10 cellular contexts compared by ENCODE assay signal in genomic region chr17:7586673-7587419, GRCh38. TPM values are rescaled to one million over a fixed set of nuclear protein-coding genes. Genes with fewer than 3 reads are reported as not detected.
A peak's percentile ranks its signal among the peaks of the same experiment; 100 is the strongest.
DNase-seq lines count a peak whose midpoint lies in the region; ATAC-seq and TF ChIP-seq lines count a peak whose summit lies in the region.
"Had no signal": no experiment of that assay in that cellular context is flagged by ENCODE, and none has a peak within 500 bp of the region (broad histone marks: within the 10 kb centered on the region; RNA-seq: fewer than 3 reads in every experiment).

No MANE protein-coding gene starts in this region.

- peaks cover 9% of the 10 kb centered on the region for H3K36me3 ChIP-seq in CD8-positive, alpha-beta memory T cell (ENCODE audit: insufficient read depth, low read length)
- H3K36me3 ChIP-seq in adipocyte (ENCODE audit: control insufficient read depth, insufficient read depth, low read length, severe bottlenecking) (peaks cover 8% of the 10 kb centered on the region), right lobe of liver (peaks cover 0 to 16% (median 0%) of the 10 kb centered on the region in 4 donors)

- no peak overlapping the region for H3K4me3 ChIP-seq in CD8-positive, alpha-beta memory T cell (ENCODE audit: low read length)
- H3K4me3 ChIP-seq in adipocyte (ENCODE audit: low read length): no peak overlapping the region
- H3K4me3 ChIP-seq in right lobe of liver: no peak overlapping the region

- peak overlapping the region; percentile 11 for H3K9ac ChIP-seq in adipocyte (ENCODE audit: low read length)

- CTCF ChIA-PET in CD8-positive, alpha-beta memory T cell (lab: Charles Lee): interaction anchor here (1.2 kb wide), 1 partner anchor 101 kb away, joined by 3 read pairs; no protein-coding TSS in a partner anchor

- no peak overlapping the region for H3K27ac ChIP-seq in CD8-positive, alpha-beta memory T cell (ENCODE audit: low read depth, low read length)
- H3K27ac ChIP-seq in right lobe of liver: no peak overlapping the region

- H3K9me3 Mint-ChIP-seq in CD8-positive, alpha-beta memory T cell: no peaks in the 10 kb centered on the region

- ATAC-seq in right lobe of liver (peak in 1 of 4 donors; percentile 1), HG03378 (IDR thresholded peaks at IDR 0.05; ENCODE audit: unreplicated experiment) (no peak), GM21367 (IDR thresholded peaks at IDR 0.05; ENCODE audit: unreplicated experiment) (no peak)

- intact Hi-C loops in right lobe of liver (cut with DNase I): no loop called here

- peak overlapping the region in 5 of 8 donors; percentile 23 to 66 (median 54) for H3K27ac Mint-ChIP-seq in CD8-positive, alpha-beta memory T cell

- POLR2A ChIA-PET in CD8-positive, alpha-beta memory T cell (lab: Charles Lee): no interaction called here

- DNase-seq in CD8-positive, alpha-beta memory T cell: no peak
- DNase-seq in HT-29 (ENCODE audit: low spot score) (peak; percentile 69), adipocyte (ENCODE audit: low read depth) (no peak), right lobe of liver (no peak), NCI-H1105 (lab: John Stamatoyannopoulos, UW) (no peak), kidney glomerular epithelial cell (lab: John Stamatoyannopoulos, UW) (no peak)
- DNase-seq: activated CD4-positive, alpha-beta T cell treated with anti-CD3 and anti-CD28 coated beads for 1 hour; stimulated activated CD4-positive, alpha-beta T cell treated with anti-CD3 and anti-CD28 coated beads, Interleukin-2, amount 100 ng/mL, for 24 hours had no signal

- TF ChIP-seq CTCF in right lobe of liver (IDR thresholded peaks at IDR 0.05): peak in 3 of 4 donors; percentile 21 to 32 (median 23)

- H3K36me3 Mint-ChIP-seq in CD8-positive, alpha-beta memory T cell: peaks cover 0 to 41% (median 3%) of the 10 kb centered on the region in 3 donors

- peaks cover 23% of the 10 kb centered on the region for H3K4me1 ChIP-seq in CD8-positive, alpha-beta memory T cell (ENCODE audit: insufficient read depth, low read length)
- peaks cover 64% of the 10 kb centered on the region for H3K4me1 ChIP-seq in adipocyte (ENCODE audit: control insufficient read depth, insufficient read depth, low read length)
- H3K4me1 ChIP-seq in right lobe of liver: peaks cover 0 to 20% (median 9%) of the 10 kb centered on the region in 4 donors

- TF ChIP-seq POLR2A in right lobe of liver (IDR thresholded peaks at IDR 0.05): no peak

- H3K27me3 ChIP-seq in CD8-positive, alpha-beta memory T cell (ENCODE audit: insufficient read depth, low read length, poor library complexity, severe bottlenecking): no peaks in the 10 kb centered on the region
- H3K27me3 ChIP-seq in adipocyte (replicated peaks; ENCODE audit: control insufficient read depth, insufficient read depth, low read length) (no peaks in the 10 kb centered on the region), right lobe of liver (no peaks in the 10 kb centered on the region)

- peaks cover 26 to 33% (median 31%) of the 10 kb centered on the region in 3 donors for H3K4me1 Mint-ChIP-seq in CD8-positive, alpha-beta memory T cell

- H3K27me3 Mint-ChIP-seq in CD8-positive, alpha-beta memory T cell: no peaks in the 10 kb centered on the region

- 55% methylated on average over 7 of the region's 9 CpGs for WGBS in right lobe of liver (ENCODE audit: insufficient coverage, low coverage, low lambda C conversion rate, missing lambda C conversion rate)

- H3K4me3 Mint-ChIP-seq in CD8-positive, alpha-beta memory T cell: peak overlapping the region in 1 of 7 donors; percentile 71

- H3K9me3 ChIP-seq in CD8-positive, alpha-beta memory T cell (ENCODE audit: low read length): no peaks in the 10 kb centered on the region
- no peaks in the 10 kb centered on the region for H3K9me3 ChIP-seq in adipocyte (ENCODE audit: control insufficient read depth, low read length)
- no peaks in the 10 kb centered on the region for H3K9me3 ChIP-seq in right lobe of liver

RNA-seq across cellular contexts. Expression of gene SOX15, which starts 3.0 kb away (rescaled TPM):
- under 1 TPM; 0.29 to 0.31 TPM for total RNA-seq in CD8-positive, alpha-beta memory T cell
- polyA plus RNA-seq in CD8-positive, alpha-beta memory T cell: not detected
- total RNA-seq in HT-29 (2014; rRNA removed; shearing (Covaris generic)): 0.70 TPM in 1 of 2 replicates, not detected in the other
- not detected for total RNA-seq in right lobe of liver

RNA-seq across cellular contexts. Expression of gene MPDU1, which starts 3.2 kb away (rescaled TPM):
- total RNA-seq in CD8-positive, alpha-beta memory T cell: 100 to 1,000 TPM; 115 to 124 TPM
- 40.5 TPM for polyA plus RNA-seq in CD8-positive, alpha-beta memory T cell
- total RNA-seq in HT-29 (2014; rRNA removed; shearing (Covaris generic)): 79.8 and 81.4 TPM in 2 replicates
- 100 to 1,000 TPM in 2 of 6 experiments, 10 to 100 TPM in 4; 54.2 to 199 (median 63.3) TPM for total RNA-seq in right lobe of liver

RNA-seq across cellular contexts. Expression of gene CD68, which starts 7.4 kb away (rescaled TPM):
- 10 to 100 TPM; 11.1 to 12.7 TPM for total RNA-seq in CD8-positive, alpha-beta memory T cell
- 1.2 TPM for polyA plus RNA-seq in CD8-positive, alpha-beta memory T cell
- total RNA-seq in HT-29 (2014; rRNA removed; shearing (Covaris generic)): 4.0 and 6.6 TPM in 2 replicates
- total RNA-seq in right lobe of liver: 100 to 1,000 TPM in 1 of 6 experiments, 10 to 100 TPM in 5; 31.6 to 179 (median 51.1) TPM

RNA-seq across cellular contexts. Expression of gene SENP3, which starts 25.1 kb away (rescaled TPM):
- total RNA-seq in CD8-positive, alpha-beta memory T cell: 100 to 1,000 TPM; 111 to 121 TPM
- 12.0 TPM for polyA plus RNA-seq in CD8-positive, alpha-beta memory T cell
- total RNA-seq in HT-29 (2014; rRNA removed; shearing (Covaris generic)): 73.2 and 74.3 TPM in 2 replicates
- 10 to 100 TPM; 12.3 to 33.9 (median 15.1) TPM for total RNA-seq in right lobe of liver

RNA-seq across cellular contexts. Expression of gene FXR2, which starts 27.9 kb away (rescaled TPM):
- total RNA-seq in CD8-positive, alpha-beta memory T cell: 10 to 100 TPM; 45.7 to 45.9 TPM
- 20.4 TPM for polyA plus RNA-seq in CD8-positive, alpha-beta memory T cell
- total RNA-seq in HT-29 (2014; rRNA removed; shearing (Covaris generic)): 23.8 and 30.3 TPM in 2 replicates
- 10 to 100 TPM; 14.3 to 23.2 (median 16.7) TPM for total RNA-seq in right lobe of liver
